23 cellular contexts compared by ENCODE assay signal in genomic region chr2:155643056-155643775, GRCh38.
"Had no signal": no experiment of that assay in that cellular context is flagged by ENCODE, and none has a peak within 500 bp of the region (broad histone marks: within the 10 kb centered on the region; RNA-seq: fewer than 3 reads in every experiment).

No MANE protein-coding gene starts in this region.

- H3K27me3 ChIP-seq: gastroesophageal sphincter, heart left ventricle, hepatocyte, pancreas, right lobe of liver, suprapubic skin, transverse colon had no signal

- H3K4me1 ChIP-seq: gastroesophageal sphincter, heart left ventricle, pancreas, right lobe of liver, suprapubic skin, transverse colon had no signal

- H3K4me1 Mint-ChIP-seq: endodermal cell; memory B cell; natural killer cell; stimulated activated naive CD8-positive, alpha-beta T cell treated with anti-CD3 and anti-CD28 coated beads, Interleukin-15, amount 100 ng/mL, for 72 hours had no signal

- H3K79me2 ChIP-seq: hepatocyte had no signal

- H3K27me3 Mint-ChIP-seq: memory B cell; stimulated activated naive CD8-positive, alpha-beta T cell treated with anti-CD3 and anti-CD28 coated beads, Interleukin-15, amount 100 ng/mL, for 72 hours had no signal

- H2AFZ ChIP-seq: hepatocyte had no signal

- H3K4me2 ChIP-seq: hepatocyte had no signal

- H3K27ac ChIP-seq: epithelial cell of prostate, gastroesophageal sphincter, heart left ventricle, hepatocyte, pancreas, right lobe of liver, suprapubic skin, transverse colon had no signal

- H3K9me3 Mint-ChIP-seq: endodermal cell had no signal

- H3K27ac Mint-ChIP-seq: endodermal cell; memory B cell; natural killer cell; stimulated activated naive CD8-positive, alpha-beta T cell treated with anti-CD3 and anti-CD28 coated beads, Interleukin-15, amount 100 ng/mL, for 72 hours had no signal

- H3K36me3 Mint-ChIP-seq: memory B cell had no signal

- H3K4me3 Mint-ChIP-seq: endodermal cell; memory B cell; natural killer cell; stimulated activated naive CD8-positive, alpha-beta T cell treated with anti-CD3 and anti-CD28 coated beads, Interleukin-15, amount 100 ng/mL, for 72 hours had no signal

- H3K9me3 ChIP-seq: gastroesophageal sphincter, heart left ventricle, pancreas, right lobe of liver, suprapubic skin, transverse colon had no signal

- DNase-seq: effector CD8-positive, alpha-beta T cell; endodermal cell; foreskin fibroblast; heart left ventricle; kidney; natural killer cell; occipital lobe; pancreas; retina; right lobe of liver; small intestine; stimulated activated CD4-positive, alpha-beta T cell treated with anti-CD3 and anti-CD28 coated beads, Interleukin-12 subunit alpha, Interleukin-12 subunit beta, amount 100 ng/mL, for 4 hours; stimulated activated CD4-positive, alpha-beta T cell treated with anti-CD3 and anti-CD28 coated beads, Interleukin-1b, Interleukin-23, amount 100 ng/mL, for 48 hours; stimulated activated CD4-positive, alpha-beta T cell treated with anti-CD3 and anti-CD28 coated beads, Interleukin-4, amount 100 ng/mL, for 1 hour; stimulated activated CD8-positive, alpha-beta memory T cell treated with anti-CD3 and anti-CD28 coated beads, Interleukin-4, amount 100 ng/mL, for 48 hours; stimulated activated naive CD4-positive, alpha-beta T cell; stimulated activated naive CD8-positive, alpha-beta T cell treated with anti-CD3 and anti-CD28 coated beads, Interleukin-15, amount 100 ng/mL, for 72 hours; transverse colon had no signal
